Comparison of ENCODE assay signal across 1 cellular context in genomic region chr6:148990427-148990826, GRCh38.
TF ChIP-seq lines count a peak whose summit lies in the region.

No MANE protein-coding gene starts in this region.

TF ChIP-seq in H1, 55 proteins besides CTCF, POLR2A, EP300 and RAD21 (continued from another document):
- TF ChIP-seq CBX8 (IDR thresholded peaks at IDR 0.05; ENCODE audit: borderline replicate concordance, low read depth, low read length) (no peak), ZNF274 (IDR thresholded peaks at IDR 0.05; ENCODE audit: borderline replicate concordance, extremely low read depth, low read length) (no peak), SP2 (IDR thresholded peaks at IDR 0.05; ENCODE audit: low read length) (no peak), BCL11A (IDR thresholded peaks at IDR 0.05; ENCODE audit: low read depth in 2 of 2, low read length in 2 of 2) (no peak), ATF2 (IDR thresholded peaks at IDR 0.05; ENCODE audit: low read length) (no peak)
